ENCODE assay signal across 16 cellular contexts in the genomic region with DNA sequence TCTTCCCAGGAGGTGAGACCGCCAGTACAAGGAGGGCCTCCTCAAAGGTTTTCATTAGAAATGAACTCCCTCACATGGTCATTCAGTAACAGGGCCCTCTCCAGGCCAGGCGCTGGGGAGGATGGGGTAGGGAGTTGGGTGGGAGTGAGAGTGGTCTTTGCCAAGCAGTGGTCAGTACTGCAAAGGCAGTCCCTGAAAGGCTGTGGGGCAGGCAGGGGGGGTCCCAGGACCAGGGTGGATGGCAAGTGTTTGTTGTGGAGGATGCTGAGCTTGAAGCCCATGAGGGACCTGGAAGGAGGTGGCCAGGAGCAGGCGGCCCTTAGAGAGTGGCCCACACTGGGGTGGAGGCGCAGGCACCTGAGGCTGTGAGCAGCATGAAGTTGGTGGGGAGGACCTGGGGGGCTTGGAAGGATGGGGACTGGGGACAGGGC. TPM values are rescaled to one million over a fixed set of nuclear protein-coding genes. Genes with fewer than 3 reads are reported as not detected.
DNase-seq lines count a peak whose midpoint lies in the region; ATAC-seq and TF ChIP-seq lines count a peak whose summit lies in the region.
"Had no signal": no experiment of that assay in that cellular context is flagged by ENCODE, and none has a peak within 500 bp of the region (broad histone marks: within the 10 kb centered on the region; RNA-seq: fewer than 3 reads in every experiment).

No MANE protein-coding gene starts in this region.

- no peak overlapping the region for H3K27ac ChIP-seq in HEK293 (ENCODE audit: extremely low read depth, low read depth, low read length)
- no peak overlapping the region for H3K27ac ChIP-seq in osteoblast (ENCODE audit: low read depth, low read length)

- H3K27me3 ChIP-seq in osteoblast (ENCODE audit: insufficient read depth, low read length): no peaks in the 10 kb centered on the region

- CTCF ChIA-PET in HEK293 (lab: Yijun Ruan, JAX): no interaction called here

- H2AFZ ChIP-seq in osteoblast (ENCODE audit: low read length): no peak overlapping the region

- DNase-seq in Right ventricle myocardium inferior (ENCODE audit: missing footprints): peak; percentile 53
- no peak for DNase-seq in Right ventricle myocardium superior
- peak; percentile 74 for DNase-seq in osteoblast (ENCODE audit: insufficient read length, low spot score, missing footprints)
- DNase-seq in posterior vena cava (ENCODE audit: low spot score): no peak
- DNase-seq: CD4-positive, alpha-beta T cell; DMS53; NCI-H1092 treated with DMSO at 0.1 percent for 48 hours; NCI-H1694; NCI-H2107; NCI-H345; NCI-H69; NK-92 treated with Interleukin-12 subunit alpha and Interleukin-12 subunit beta, amount 100 ng/mL, for 24 hours had no signal

- POLR2A ChIA-PET in HEK293 (lab: Yijun Ruan, JAX): no interaction called here

- no peak overlapping the region for H3K4me2 ChIP-seq in osteoblast (ENCODE audit: insufficient read depth, low read length)

- TF ChIP-seq CTCF in HEK293 (tag by site-specific recombination; IDR thresholded peaks at IDR 0.05) (no peak), osteoblast (IDR thresholded peaks at IDR 0.05; ENCODE audit: extremely low read depth, low read depth, low read length) (no peak)

- no peak overlapping the region for H3K27ac Mint-ChIP-seq in activated T-helper 17 cell treated with anti-CD3 and anti-CD28 coated beads, Interleukin-2, amount 50 U/mL, for 72 hours
- H3K27ac Mint-ChIP-seq: CD4-positive, alpha-beta T cell had no signal

- ATAC-seq in Right ventricle myocardium inferior (no peak), Right ventricle myocardium superior (ENCODE audit: poor library complexity) (no peak), HG02970 (IDR thresholded peaks at IDR 0.05; ENCODE audit: low FRiP score, unreplicated experiment) (no peak)
- peak; percentile 28 for ATAC-seq in activated T-helper 17 cell treated with anti-CD3 and anti-CD28 coated beads, Interleukin-2, amount 50 U/mL, for 72 hours (replicated peaks)

- H3K4me1 ChIP-seq in HEK293 (ENCODE audit: control insufficient read depth, insufficient read depth, low read length) (peaks cover 7% of the 10 kb centered on the region), osteoblast (ENCODE audit: insufficient read depth, low read length) (no peaks in the 10 kb centered on the region)

- H4K20me1 ChIP-seq in osteoblast (ENCODE audit: insufficient read depth, low read length): peaks cover 8% of the 10 kb centered on the region

- H3K9me3 Mint-ChIP-seq in activated T-helper 17 cell treated with anti-CD3 and anti-CD28 coated beads, Interleukin-2, amount 50 U/mL, for 72 hours: no peaks in the 10 kb centered on the region
- H3K9me3 Mint-ChIP-seq: CD4-positive, alpha-beta T cell had no signal

- intact Hi-C loops in Right ventricle myocardium inferior (cut with DNase I): no loop called here
- intact Hi-C loops in Right ventricle myocardium superior (cut with DNase I): no loop called here
- intact Hi-C loops in posterior vena cava (cut with DNase I): loop anchor here in 1 of 2 donors (10.0 kb wide), 1 partner anchor 164 kb away; no protein-coding TSS in a partner anchor

- no peaks in the 10 kb centered on the region for H3K9me3 ChIP-seq in HEK293 (ENCODE audit: control insufficient read depth, insufficient read depth, low read depth, low read length)
- no peaks in the 10 kb centered on the region for H3K9me3 ChIP-seq in osteoblast (ENCODE audit: low read depth, low read length)

- H3K4me3 Mint-ChIP-seq in activated T-helper 17 cell treated with anti-CD3 and anti-CD28 coated beads, Interleukin-2, amount 50 U/mL, for 72 hours: no peak overlapping the region
- H3K4me3 Mint-ChIP-seq: CD4-positive, alpha-beta T cell had no signal

- H3K36me3 ChIP-seq in HEK293 (ENCODE audit: control insufficient read depth in 2 of 2, insufficient read depth in 1 of 2, low read length in 2 of 2) (peaks cover 0 to 53% of the 10 kb centered on the region in 2 experiments; a peak in 1 of 3 replicates), osteoblast (ENCODE audit: insufficient read depth, low read length) (peaks cover 5% of the 10 kb centered on the region)

- no peaks in the 10 kb centered on the region for H3K27me3 Mint-ChIP-seq in activated T-helper 17 cell treated with anti-CD3 and anti-CD28 coated beads, Interleukin-2, amount 50 U/mL, for 72 hours
- H3K27me3 Mint-ChIP-seq: CD4-positive, alpha-beta T cell had no signal

- H3K4me3 ChIP-seq in HEK293 (ENCODE audit: low read depth, low read length) (no peak overlapping the region), osteoblast (ENCODE audit: insufficient read depth, low read length) (no peak overlapping the region)

- H3K79me2 ChIP-seq in osteoblast (ENCODE audit: insufficient read depth, low read length): no peaks in the 10 kb centered on the region

- H3K36me3 Mint-ChIP-seq in activated T-helper 17 cell treated with anti-CD3 and anti-CD28 coated beads, Interleukin-2, amount 50 U/mL, for 72 hours (ENCODE audit: low read depth): no peaks in the 10 kb centered on the region

- no peaks in the 10 kb centered on the region for H3K4me1 Mint-ChIP-seq in activated T-helper 17 cell treated with anti-CD3 and anti-CD28 coated beads, Interleukin-2, amount 50 U/mL, for 72 hours

TF ChIP-seq in HEK293, 187 proteins besides CTCF, POLR2A, EP300 and RAD21:
- TF ChIP-seq ZNF366 (tag by site-specific recombination; conservative IDR thresholded peaks at IDR 0.05): peak; percentile 38; the same call in 1 of the 2 replicates
- TF ChIP-seq GLIS2 (tag by site-specific recombination; IDR thresholded peaks at IDR 0.05): peak; percentile 46; the same call in 1 of the 2 replicates
- TF ChIP-seq IKZF3 (tag by site-specific recombination; IDR thresholded peaks at IDR 0.05): no peak
TF ChIP-seq in HEK293: peak in this region for 2.

RNA-seq across cellular contexts. Expression of a gene that starts 26.1 kb away (rescaled TPM):
- 10.5 TPM for total RNA-seq in Right ventricle myocardium inferior
- total RNA-seq in Right ventricle myocardium superior: 9.5 TPM
- 1 to 10 TPM; 5.2 to 6.1 TPM for total RNA-seq in activated T-helper 17 cell treated with anti-CD3 and anti-CD28 coated beads, Interleukin-2, amount 50 U/mL, for 72 hours
- total RNA-seq in osteoblast: 17.1 and 21.0 TPM in 2 replicates
- total RNA-seq in posterior vena cava: 10 to 100 TPM; 26.8 to 47.0 TPM

RNA-seq across cellular contexts. Expression of a gene that starts 33.5 kb away (rescaled TPM):
- total RNA-seq in Right ventricle myocardium inferior (not detected), Right ventricle myocardium superior (0.13 TPM), osteoblast (not detected in 2 replicates), posterior vena cava (under 1 TPM in 1 of 2 donors, not detected in 1; 0.24 TPM)
- total RNA-seq in activated T-helper 17 cell treated with anti-CD3 and anti-CD28 coated beads, Interleukin-2, amount 50 U/mL, for 72 hours: not detected
- total RNA-seq: MCF 10A had no signal

Comparison
In these comparisons a context has a peak if more than half of its experiments do, and no peak if none do; other contexts are left out.
1. DNase-seq: peak in Right ventricle myocardium inferior (single experiment) and osteoblast (single experiment); none in Right ventricle myocardium superior (single experiment) and posterior vena cava (single experiment).